8 cellular contexts compared by ENCODE assay signal in genomic region chr11:46116712-46117037, GRCh38. TPM values are rescaled to one million over a fixed set of nuclear protein-coding genes. Genes with fewer than 3 reads are reported as not detected.
DNase-seq lines count a peak whose midpoint lies in the region; ATAC-seq, FAIRE-seq and TF ChIP-seq lines count a peak whose summit lies in the region.
"Not testable (repeated sequence)": the region's sequence is repeated elsewhere in the genome, so short reads cannot be mapped to it uniquely, and the experiment has no call there.

No MANE protein-coding gene starts in this region.

- peak overlapping the region; percentile 0 to 99 (median 66) for H3K4me3 Mint-ChIP-seq in CD4-positive, alpha-beta memory T cell
- H3K4me3 Mint-ChIP-seq in T-helper 17 cell (peak overlapping the region; percentile 85), astrocyte (ENCODE audit: unreplicated experiment) (peak overlapping the region; percentile 63), neural crest cell (peak overlapping the region; percentile 13), type B pancreatic cell (peak overlapping the region; percentile 73)
- H3K4me3 Mint-ChIP-seq in activated T-cell treated with anti-CD3 and anti-CD28 coated beads, Interleukin-2, amount 50 U/mL, for 4 hours, result peak overlapping the region; percentile 65

- intact Hi-C loops in CD4-positive, alpha-beta memory T cell (cut with micrococcal nuclease), result loop anchor here (10.0 kb wide), 1 partner anchor 272 kb away; the partner anchor contains the start of gene CRY2

- peak overlapping the region; percentile 39 for H3K27ac ChIP-seq in CD4-positive, alpha-beta memory T cell (ENCODE audit: low read depth, low read length)
- H3K27ac ChIP-seq in astrocyte (ENCODE audit: low read depth, low read length); hepatocyte: not testable (repeated sequence)

- ATAC-seq in T-helper 17 cell; activated T-cell treated with anti-CD3 and anti-CD28 coated beads, Interleukin-2, amount 50 U/mL, for 4 hours: not testable (repeated sequence)

- peak overlapping the region; percentile 79 for H3K4me2 ChIP-seq in Loucy (ENCODE audit: low read depth, low read length, poor library complexity, severe bottlenecking)
- not testable (repeated sequence) for H3K4me2 ChIP-seq in astrocyte (ENCODE audit: low read length)
- H3K4me2 ChIP-seq in hepatocyte, result peak overlapping the region; percentile 83

- H3K4me1 Mint-ChIP-seq in CD4-positive, alpha-beta memory T cell, result peaks cover 45 to 79% (median 52%) of the 10 kb centered on the region in 4 donors
- H3K4me1 Mint-ChIP-seq in T-helper 17 cell (peaks cover 50% of the 10 kb centered on the region), astrocyte (ENCODE audit: low read depth, unreplicated experiment) (peaks cover 26% of the 10 kb centered on the region), neural crest cell (peaks cover 68% of the 10 kb centered on the region), type B pancreatic cell (ENCODE audit: unreplicated experiment) (peaks cover 59% of the 10 kb centered on the region)
- H3K4me1 Mint-ChIP-seq in activated T-cell treated with anti-CD3 and anti-CD28 coated beads, Interleukin-2, amount 50 U/mL, for 4 hours (ENCODE audit: low read depth), result peaks cover 62% of the 10 kb centered on the region

- H3K36me3 Mint-ChIP-seq in CD4-positive, alpha-beta memory T cell, result peaks cover 0 to 15% of the 10 kb centered on the region in 2 donors
- not testable (repeated sequence) for H3K36me3 Mint-ChIP-seq in T-helper 17 cell (ENCODE audit: low read depth); activated T-cell treated with anti-CD3 and anti-CD28 coated beads, Interleukin-2, amount 50 U/mL, for 4 hours (ENCODE audit: insufficient read depth); astrocyte (ENCODE audit: low read depth, unreplicated experiment); neural crest cell (ENCODE audit: low read depth); type B pancreatic cell

- DNase-seq in CD4-positive, alpha-beta memory T cell; T-helper 17 cell; activated T-cell treated with anti-CD3 and anti-CD28 coated beads, Interleukin-2, amount 50 U/mL, for 4 hours; astrocyte (ENCODE audit: low read depth); hepatocyte (ENCODE audit: low spot score); neural crest cell (ENCODE audit: low read depth, low spot score); type B pancreatic cell (ENCODE audit: extremely low spot score, unreplicated experiment): not testable (repeated sequence)

- H3K79me2 ChIP-seq in Loucy (ENCODE audit: insufficient read depth, low read length) (peaks cover 86% of the 10 kb centered on the region), astrocyte (ENCODE audit: insufficient read depth, low read length) (peaks cover 80% of the 10 kb centered on the region), hepatocyte (peaks cover 81% of the 10 kb centered on the region)

- H4K20me1 ChIP-seq in Loucy (ENCODE audit: insufficient read depth, low read length, poor library complexity, severe bottlenecking), result peaks cover 70% of the 10 kb centered on the region
- H4K20me1 ChIP-seq in astrocyte (ENCODE audit: insufficient read depth, low read length), result peaks cover 43% of the 10 kb centered on the region
- H4K20me1 ChIP-seq in hepatocyte (ENCODE audit: insufficient read depth, poor library complexity, severe bottlenecking), result peaks cover 55% of the 10 kb centered on the region

- peak overlapping the region; percentile 39 for H3K9ac ChIP-seq in Loucy (ENCODE audit: low read depth, low read length, poor library complexity, severe bottlenecking)
- not testable (repeated sequence) for H3K9ac ChIP-seq in astrocyte (ENCODE audit: low read length)

- not testable (repeated sequence) for H3K9me2 ChIP-seq in Loucy (replicated peaks; ENCODE audit: low read depth, low read length); hepatocyte (replicated peaks; ENCODE audit: insufficient read depth)

- CTCF ChIA-PET in CD4-positive, alpha-beta memory T cell (lab: Charles Lee; ENCODE audit: partially characterized antibody), result interaction anchor here (0.8 to 2.3 kb wide), 5 partner anchors 9 to 15 kb away, joined by 3 to 8 read pairs (median 4); no protein-coding TSS in a partner anchor

- peak overlapping the region; percentile 57 to 97 (median 87) for H3K27ac Mint-ChIP-seq in CD4-positive, alpha-beta memory T cell
- H3K27ac Mint-ChIP-seq in T-helper 17 cell (peak overlapping the region; percentile 99), type B pancreatic cell (peak overlapping the region; percentile 96)
- not testable (repeated sequence) for H3K27ac Mint-ChIP-seq in astrocyte (ENCODE audit: unreplicated experiment); neural crest cell (ENCODE audit: unreplicated experiment)

- not testable (repeated sequence) for H2AFZ ChIP-seq in Loucy (ENCODE audit: low read length); astrocyte (ENCODE audit: low read depth, low read length); hepatocyte

- peaks cover 65% of the 10 kb centered on the region for H3K4me1 ChIP-seq in CD4-positive, alpha-beta memory T cell (ENCODE audit: insufficient read depth, low read length)
- peaks cover 62% of the 10 kb centered on the region for H3K4me1 ChIP-seq in Loucy (ENCODE audit: insufficient read depth, low read length, poor library complexity, severe bottlenecking)
- not testable (repeated sequence) for H3K4me1 ChIP-seq in astrocyte (ENCODE audit: insufficient read depth, low read length)
- peaks cover 32% of the 10 kb centered on the region for H3K4me1 ChIP-seq in hepatocyte (ENCODE audit: insufficient read depth)

- H3K4me3 ChIP-seq in CD4-positive, alpha-beta memory T cell (ENCODE audit: low read length in 2 of 2); astrocyte (ENCODE audit: insufficient read depth, low read depth, low read length); hepatocyte: not testable (repeated sequence)
- peak overlapping the region; percentile 92 for H3K4me3 ChIP-seq in Loucy (ENCODE audit: low read length, poor library complexity, severe bottlenecking)

- WGBS in hepatocyte (ENCODE audit: low lambda C conversion rate, missing lambda C conversion rate), result 91% methylated on average over 10 of the region's 10 CpGs

- not testable (repeated sequence) for TF ChIP-seq CTCF in Loucy (conservative IDR thresholded peaks at IDR 0.05; ENCODE audit: low read length); astrocyte (IDR thresholded peaks at IDR 0.05; ENCODE audit: insufficient read depth, low read depth, low read length); hepatocyte (IDR thresholded peaks at IDR 0.05; ENCODE audit: poor library complexity); neural crest cell (conservative IDR thresholded peaks at IDR 0.05); type B pancreatic cell (conservative IDR thresholded peaks at IDR 0.05)

- peaks cover 10% of the 10 kb centered on the region; the same call in 1 of the 2 replicates for H3F3A ChIP-seq in Loucy (ENCODE audit: low read depth)

- not testable (repeated sequence) for H3K9me3 ChIP-seq in CD4-positive, alpha-beta memory T cell (ENCODE audit: control insufficient read depth in 1 of 2, low read length in 2 of 2); Loucy (ENCODE audit: insufficient read depth, low read depth, low read length); T-helper 17 cell (ENCODE audit: control insufficient read depth, low read length, poor library complexity, severe bottlenecking); astrocyte (ENCODE audit: insufficient read depth, low read depth, low read length); hepatocyte (ENCODE audit: low read depth)

- not testable (repeated sequence) for H3K36me3 ChIP-seq in CD4-positive, alpha-beta memory T cell (ENCODE audit: insufficient read depth, low read length); Loucy (ENCODE audit: insufficient read depth, low read length); astrocyte (ENCODE audit: insufficient read depth, low read length); hepatocyte (replicated peaks; ENCODE audit: insufficient read depth, low read depth)

- not testable (repeated sequence) for H3K9me3 Mint-ChIP-seq in CD4-positive, alpha-beta memory T cell; activated T-cell treated with anti-CD3 and anti-CD28 coated beads, Interleukin-2, amount 50 U/mL, for 4 hours; astrocyte (ENCODE audit: unreplicated experiment); neural crest cell; type B pancreatic cell

- not testable (repeated sequence) for FAIRE-seq in astrocyte (lab: Jason Lieb, UNC)

- not testable (repeated sequence) for H3K27me3 ChIP-seq in CD4-positive, alpha-beta memory T cell (ENCODE audit: insufficient read depth, low read length); Loucy (ENCODE audit: insufficient read depth, low read length, poor library complexity, severe bottlenecking); astrocyte (ENCODE audit: insufficient read depth, low read length); hepatocyte

- not testable (repeated sequence) for H3K27me3 Mint-ChIP-seq in CD4-positive, alpha-beta memory T cell; T-helper 17 cell; activated T-cell treated with anti-CD3 and anti-CD28 coated beads, Interleukin-2, amount 50 U/mL, for 4 hours (ENCODE audit: low read depth); astrocyte (ENCODE audit: low read depth, unreplicated experiment); neural crest cell (ENCODE audit: low read depth); type B pancreatic cell

- POLR2A ChIA-PET in CD4-positive, alpha-beta memory T cell (lab: Charles Lee; ENCODE audit: partially characterized antibody), result interaction anchor here (1.5 kb wide), 1 partner anchor 199 kb away, joined by 3 read pairs; the partner anchor contains the start of gene PEX16

RNA-seq across cellular contexts. Expression of gene PHF21A, which starts 4.6 kb away (rescaled TPM):
- total RNA-seq in CD4-positive, alpha-beta memory T cell, result 10 to 100 TPM; 66.1 to 68.4 TPM
- 10 to 100 TPM in 1 of 2 donors, 1 to 10 TPM in 1; 3.7 to 19.6 TPM for polyA plus RNA-seq in CD4-positive, alpha-beta memory T cell
- 100 to 1,000 TPM; 103 to 105 TPM for total RNA-seq in T-helper 17 cell
- 10 to 100 TPM; 13.4 to 20.3 (median 17.6) TPM for total RNA-seq in activated T-cell treated with anti-CD3 and anti-CD28 coated beads, Interleukin-2, amount 50 U/mL, for 4 hours
- 64.2 and 69.3 TPM in 2 replicates for total RNA-seq in astrocyte
- 27.7 and 30.4 TPM in 2 replicates for total RNA-seq in hepatocyte
- polyA plus RNA-seq in hepatocyte, result 20.5 and 24.6 TPM in 2 replicates
- total RNA-seq in neural crest cell, result 56.5 and 57.7 TPM in 2 replicates
- 62.4 TPM in 2 replicates for total RNA-seq in type B pancreatic cell (ENCODE audit: low replicate concordance)

Comparison
In these comparisons a context has a peak if more than half of its experiments do, and no peak if none do; other contexts are left out.
1. H3K4me3 Mint-ChIP-seq: peak in every context shown above with its lines; median percentile 85 in T-helper 17 cell; 73 in type B pancreatic cell; 66 in CD4-positive, alpha-beta memory T cell; 65 in activated T-cell treated with anti-CD3 and anti-CD28 coated beads, Interleukin-2, amount 50 U/mL, for 4 hours; 63 in astrocyte; 13 in neural crest cell.